ENCODE assay signal across 2 cellular contexts in the genomic region with DNA sequence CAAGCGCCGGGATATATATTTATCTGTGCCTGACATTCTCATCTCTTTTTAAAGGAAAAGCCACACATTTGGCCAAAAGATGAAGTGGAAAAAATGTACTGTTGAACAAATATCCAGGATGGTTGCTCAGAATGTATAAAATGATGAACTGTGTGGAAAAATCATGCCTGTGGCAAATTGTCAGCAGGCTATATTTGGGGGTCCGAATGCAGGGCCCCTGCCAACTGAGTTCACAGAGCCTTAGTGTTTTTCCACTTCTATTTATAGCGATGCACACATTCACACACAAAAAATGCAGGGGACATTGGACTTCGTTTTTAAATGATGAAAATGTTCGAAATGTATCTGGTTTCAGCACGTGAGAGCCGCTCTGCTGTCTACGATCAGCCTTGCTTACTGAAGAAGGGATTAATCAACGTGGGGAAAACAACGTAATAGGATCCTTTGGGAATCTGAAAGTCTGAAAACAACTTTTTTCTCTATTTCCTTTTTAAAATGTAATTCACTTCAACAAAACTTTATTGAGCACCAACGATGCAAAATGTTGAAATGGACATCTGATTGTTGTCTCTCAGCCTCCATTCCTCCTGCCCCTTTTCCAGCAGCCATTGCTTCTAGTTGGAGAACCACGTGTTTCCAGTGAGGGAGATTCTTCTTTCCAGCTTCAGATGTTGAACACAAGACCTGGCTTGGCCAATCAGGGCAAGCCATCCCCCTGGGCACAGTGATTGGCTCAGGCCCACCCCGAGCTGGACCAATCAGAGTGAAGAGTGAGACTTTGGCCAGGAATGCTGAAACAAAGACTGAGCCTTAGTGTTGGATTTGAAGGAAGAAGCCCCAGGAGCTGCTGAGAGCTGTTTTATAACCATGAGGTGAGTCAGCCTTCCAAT.
TF ChIP-seq lines count a peak whose summit lies in the region.

No MANE protein-coding gene starts in this region.

TF ChIP-seq in IMR-90, 13 proteins besides CTCF, POLR2A, EP300 and RAD21:
- TF ChIP-seq CEBPB (IDR thresholded peaks at IDR 0.05; ENCODE audit: low read depth, low read length) (no peak), CHD1 (IDR thresholded peaks at IDR 0.05; ENCODE audit: low read depth, low read length) (no peak), MXI1 (IDR thresholded peaks at IDR 0.05; ENCODE audit: borderline replicate concordance, low read depth, low read length) (no peak), FOS (IDR thresholded peaks at IDR 0.05; ENCODE audit: low read depth, low read length) (peak; percentile 56; the same call in 1 of the 2 replicates), BHLHE40 (IDR thresholded peaks at IDR 0.05; ENCODE audit: low read depth, low read length) (peak; percentile 96), SMC3 (IDR thresholded peaks at IDR 0.05; ENCODE audit: low read depth, low read length) (peak; percentile 19; the same call in 1 of the 2 replicates)
- TF ChIP-seq, protein P1, sequence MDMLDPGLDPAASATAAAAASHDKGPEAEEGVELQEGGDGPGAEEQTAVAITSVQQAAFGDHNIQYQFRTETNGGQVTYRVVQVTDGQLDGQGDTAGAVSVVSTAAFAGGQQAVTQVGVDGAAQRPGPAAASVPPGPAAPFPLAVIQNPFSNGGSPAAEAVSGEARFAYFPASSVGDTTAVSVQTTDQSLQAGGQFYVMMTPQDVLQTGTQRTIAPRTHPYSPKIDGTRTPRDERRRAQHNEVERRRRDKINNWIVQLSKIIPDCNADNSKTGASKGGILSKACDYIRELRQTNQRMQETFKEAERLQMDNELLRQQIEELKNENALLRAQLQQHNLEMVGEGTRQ (IDR thresholded peaks at IDR 0.05; ENCODE audit: low read depth, low read length) = peak; percentile 88

TF ChIP-seq in K562, 482 proteins besides CTCF, POLR2A, EP300 and RAD21 (continues in another document):
- TF ChIP-seq, protein P1 (CRISPR knock-in tag; IDR thresholded peaks at IDR 0.05) = peak; percentile 62
- TF ChIP-seq FOS (IDR thresholded peaks at IDR 0.05; ENCODE audit: extremely low read depth, insufficient read length) (peak; percentile 58), CCNT2 (IDR thresholded peaks at IDR 0.05; ENCODE audit: borderline replicate concordance, extremely low read depth, insufficient read length, low read depth, low read length) (no peak), OTX1 (CRISPR knock-in tag; IDR thresholded peaks at IDR 0.05) (no peak), MYC (IDR thresholded peaks at IDR 0.05; ENCODE audit: low read depth, low read length) (peak; percentile 51; the same call in 1 of the 2 replicates), MYC (CRISPR knock-in tag; IDR thresholded peaks at IDR 0.05; ENCODE audit: borderline replicate concordance, low read depth) (no peak), PTBP1 (IDR thresholded peaks at IDR 0.05; ENCODE audit: low read depth, low read length) (no peak), RBM22 (IDR thresholded peaks at IDR 0.05; ENCODE audit: low read depth, low read length, poor library complexity, severe bottlenecking) (no peak), SIN3B (IDR thresholded peaks at IDR 0.05; ENCODE audit: low read depth) (no peak), SMARCB1 (IDR thresholded peaks at IDR 0.05; ENCODE audit: insufficient read length, low read depth) (no peak), L3MBTL2 (IDR thresholded peaks at IDR 0.05) (peak; percentile 87), CREM (IDR thresholded peaks at IDR 0.05; ENCODE audit: low read depth) (no peak), RFX1 (IDR thresholded peaks at IDR 0.05) (no peak), YY1 (IDR thresholded peaks at IDR 0.05; ENCODE audit: borderline replicate concordance in 1 of 3, control insufficient read depth in 1 of 3, extremely low read depth in 1 of 3, insufficient read depth in 3 of 3, insufficient read length in 1 of 3, insufficient replicate concordance in 2 of 3, low read depth in 1 of 3, low read length in 2 of 3) (peak in 1 of 3 experiments; percentile 57), RBM14 (IDR thresholded peaks at IDR 0.05; ENCODE audit: borderline replicate concordance, insufficient read depth, low read depth, low read length) (no peak), SETDB1 (IDR thresholded peaks at IDR 0.05; ENCODE audit: low read length) (no peak), ZNF551 (CRISPR knock-in tag; IDR thresholded peaks at IDR 0.05) (no peak)
- TF ChIP-seq, protein P2, sequence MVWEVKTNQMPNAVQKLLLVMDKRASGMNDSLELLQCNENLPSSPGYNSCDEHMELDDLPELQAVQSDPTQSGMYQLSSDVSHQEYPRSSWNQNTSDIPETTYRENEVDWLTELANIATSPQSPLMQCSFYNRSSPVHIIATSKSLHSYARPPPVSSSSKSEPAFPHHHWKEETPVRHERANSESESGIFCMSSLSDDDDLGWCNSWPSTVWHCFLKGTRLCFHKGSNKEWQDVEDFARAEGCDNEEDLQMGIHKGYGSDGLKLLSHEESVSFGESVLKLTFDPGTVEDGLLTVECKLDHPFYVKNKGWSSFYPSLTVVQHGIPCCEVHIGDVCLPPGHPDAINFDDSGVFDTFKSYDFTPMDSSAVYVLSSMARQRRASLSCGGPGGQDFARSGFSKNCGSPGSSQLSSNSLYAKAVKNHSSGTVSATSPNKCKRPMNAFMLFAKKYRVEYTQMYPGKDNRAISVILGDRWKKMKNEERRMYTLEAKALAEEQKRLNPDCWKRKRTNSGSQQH (CRISPR knock-in tag; IDR thresholded peaks at IDR 0.05) = no peak
- TF ChIP-seq, protein P3, sequence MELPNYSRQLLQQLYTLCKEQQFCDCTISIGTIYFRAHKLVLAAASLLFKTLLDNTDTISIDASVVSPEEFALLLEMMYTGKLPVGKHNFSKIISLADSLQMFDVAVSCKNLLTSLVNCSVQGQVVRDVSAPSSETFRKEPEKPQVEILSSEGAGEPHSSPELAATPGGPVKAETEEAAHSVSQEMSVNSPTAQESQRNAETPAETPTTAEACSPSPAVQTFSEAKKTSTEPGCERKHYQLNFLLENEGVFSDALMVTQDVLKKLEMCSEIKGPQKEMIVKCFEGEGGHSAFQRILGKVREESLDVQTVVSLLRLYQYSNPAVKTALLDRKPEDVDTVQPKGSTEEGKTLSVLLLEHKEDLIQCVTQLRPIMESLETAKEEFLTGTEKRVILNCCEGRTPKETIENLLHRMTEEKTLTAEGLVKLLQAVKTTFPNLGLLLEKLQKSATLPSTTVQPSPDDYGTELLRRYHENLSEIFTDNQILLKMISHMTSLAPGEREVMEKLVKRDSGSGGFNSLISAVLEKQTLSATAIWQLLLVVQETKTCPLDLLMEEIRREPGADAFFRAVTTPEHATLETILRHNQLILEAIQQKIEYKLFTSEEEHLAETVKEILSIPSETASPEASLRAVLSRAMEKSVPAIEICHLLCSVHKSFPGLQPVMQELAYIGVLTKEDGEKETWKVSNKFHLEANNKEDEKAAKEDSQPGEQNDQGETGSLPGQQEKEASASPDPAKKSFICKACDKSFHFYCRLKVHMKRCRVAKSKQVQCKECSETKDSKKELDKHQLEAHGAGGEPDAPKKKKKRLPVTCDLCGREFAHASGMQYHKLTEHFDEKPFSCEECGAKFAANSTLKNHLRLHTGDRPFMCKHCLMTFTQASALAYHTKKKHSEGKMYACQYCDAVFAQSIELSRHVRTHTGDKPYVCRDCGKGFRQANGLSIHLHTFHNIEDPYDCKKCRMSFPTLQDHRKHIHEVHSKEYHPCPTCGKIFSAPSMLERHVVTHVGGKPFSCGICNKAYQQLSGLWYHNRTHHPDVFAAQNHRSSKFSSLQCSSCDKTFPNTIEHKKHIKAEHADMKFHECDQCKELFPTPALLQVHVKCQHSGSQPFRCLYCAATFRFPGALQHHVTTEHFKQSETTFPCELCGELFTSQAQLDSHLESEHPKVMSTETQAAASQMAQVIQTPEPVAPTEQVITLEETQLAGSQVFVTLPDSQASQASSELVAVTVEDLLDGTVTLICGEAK (IDR thresholded peaks at IDR 0.05) = peak; percentile 95
- TF ChIP-seq, protein P3 (CRISPR knock-in tag; IDR thresholded peaks at IDR 0.05) = peak; percentile 98
- TF ChIP-seq, protein P4, sequence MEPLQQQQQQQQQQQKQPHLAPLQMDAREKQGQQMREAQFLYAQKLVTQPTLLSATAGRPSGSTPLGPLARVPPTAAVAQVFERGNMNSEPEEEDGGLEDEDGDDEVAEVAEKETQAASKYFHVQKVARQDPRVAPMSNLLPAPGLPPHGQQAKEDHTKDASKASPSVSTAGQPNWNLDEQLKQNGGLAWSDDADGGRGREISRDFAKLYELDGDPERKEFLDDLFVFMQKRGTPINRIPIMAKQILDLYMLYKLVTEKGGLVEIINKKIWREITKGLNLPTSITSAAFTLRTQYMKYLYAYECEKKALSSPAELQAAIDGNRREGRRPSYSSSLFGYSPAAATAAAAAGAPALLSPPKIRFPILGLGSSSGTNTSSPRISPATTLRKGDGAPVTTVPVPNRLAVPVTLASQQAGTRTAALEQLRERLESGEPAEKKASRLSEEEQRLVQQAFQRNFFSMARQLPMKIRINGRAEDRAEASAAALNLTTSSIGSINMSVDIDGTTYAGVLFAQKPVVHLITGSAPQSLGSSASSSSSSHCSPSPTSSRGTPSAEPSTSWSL (CRISPR knock-in tag; IDR thresholded peaks at IDR 0.05; ENCODE audit: borderline replicate concordance) = no peak
- TF ChIP-seq, protein P5, sequence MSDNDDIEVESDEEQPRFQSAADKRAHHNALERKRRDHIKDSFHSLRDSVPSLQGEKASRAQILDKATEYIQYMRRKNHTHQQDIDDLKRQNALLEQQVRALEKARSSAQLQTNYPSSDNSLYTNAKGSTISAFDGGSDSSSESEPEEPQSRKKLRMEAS (CRISPR knock-in tag; IDR thresholded peaks at IDR 0.05) = peak; percentile 32; the same call in 1 of the 2 replicates
- TF ChIP-seq, protein P6, sequence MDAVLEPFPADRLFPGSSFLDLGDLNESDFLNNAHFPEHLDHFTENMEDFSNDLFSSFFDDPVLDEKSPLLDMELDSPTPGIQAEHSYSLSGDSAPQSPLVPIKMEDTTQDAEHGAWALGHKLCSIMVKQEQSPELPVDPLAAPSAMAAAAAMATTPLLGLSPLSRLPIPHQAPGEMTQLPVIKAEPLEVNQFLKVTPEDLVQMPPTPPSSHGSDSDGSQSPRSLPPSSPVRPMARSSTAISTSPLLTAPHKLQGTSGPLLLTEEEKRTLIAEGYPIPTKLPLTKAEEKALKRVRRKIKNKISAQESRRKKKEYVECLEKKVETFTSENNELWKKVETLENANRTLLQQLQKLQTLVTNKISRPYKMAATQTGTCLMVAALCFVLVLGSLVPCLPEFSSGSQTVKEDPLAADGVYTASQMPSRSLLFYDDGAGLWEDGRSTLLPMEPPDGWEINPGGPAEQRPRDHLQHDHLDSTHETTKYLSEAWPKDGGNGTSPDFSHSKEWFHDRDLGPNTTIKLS (IDR thresholded peaks at IDR 0.05; ENCODE audit: borderline replicate concordance, low read depth) = no peak
